Comparison of ENCODE assay signal across 19 cellular contexts in the genomic region with DNA sequence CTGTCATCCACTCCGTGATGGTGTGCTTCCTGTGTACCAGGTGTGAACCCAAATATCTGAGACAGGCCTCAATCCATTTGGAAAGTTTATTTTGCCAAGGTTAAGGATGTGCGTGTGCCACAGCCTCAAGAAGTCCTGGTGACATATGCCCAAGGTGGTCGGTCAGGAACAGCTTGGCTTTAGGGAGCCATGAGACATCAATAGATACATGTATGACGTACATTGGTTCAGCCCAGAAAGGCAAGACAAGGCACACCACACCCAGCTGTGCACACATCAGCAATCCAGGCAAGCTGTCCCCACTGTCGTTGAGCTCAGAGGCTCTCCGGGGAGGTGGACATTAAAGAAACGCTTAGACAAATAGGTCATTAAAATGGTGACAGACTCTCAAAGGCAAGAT. TPM values are rescaled to one million over a fixed set of nuclear protein-coding genes. Genes with fewer than 3 reads are reported as not detected.
"Had no signal": no experiment of that assay in that cellular context is flagged by ENCODE, and none has a peak within 500 bp of the region (broad histone marks: within the 10 kb centered on the region; RNA-seq: fewer than 3 reads in every experiment).

No MANE protein-coding gene starts in this region.

- H3K36me3 Mint-ChIP-seq: activated naive CD4-positive, alpha-beta T cell treated with anti-CD3 and anti-CD28 coated beads, Interleukin-2, amount 10 ng/mL, durations not matched to agents 7 days and 5 days; natural killer cell had no signal

- H3K27ac Mint-ChIP-seq: activated naive CD4-positive, alpha-beta T cell treated with anti-CD3 and anti-CD28 coated beads, Interleukin-2, amount 10 ng/mL, durations not matched to agents 7 days and 5 days; activated T-helper 2 cell treated with anti-CD3 and anti-CD28 coated beads, Interferon-gamma antibody, Interleukin-2, Interleukin-4, amounts not matched to agents 10 μg/mL and 5 μg/mL and 100 μg/mL, durations not matched to agents 14 hours and 24 hours and 36 hours; natural killer cell had no signal

- H3K27me3 ChIP-seq: brain microvascular endothelial cell, pancreas, thyroid gland, uterus had no signal

- H3K4me3 ChIP-seq: esophagus squamous epithelium, pancreas, thyroid gland, uterus had no signal

- ATAC-seq: natural killer cell, pancreas had no signal

- H3K27ac ChIP-seq: brain microvascular endothelial cell, esophagus squamous epithelium, pancreas, thyroid gland, uterus, VCaP had no signal

- H3K4me3 Mint-ChIP-seq: activated naive CD4-positive, alpha-beta T cell treated with anti-CD3 and anti-CD28 coated beads, Interleukin-2, amount 10 ng/mL, durations not matched to agents 7 days and 5 days; natural killer cell had no signal

- H3K4me1 ChIP-seq: esophagus squamous epithelium, thyroid gland, uterus had no signal

- H3K4me1 Mint-ChIP-seq: activated naive CD4-positive, alpha-beta T cell treated with anti-CD3 and anti-CD28 coated beads, Interleukin-2, amount 10 ng/mL, durations not matched to agents 7 days and 5 days; natural killer cell had no signal

- H3K27me3 Mint-ChIP-seq: activated naive CD4-positive, alpha-beta T cell treated with anti-CD3 and anti-CD28 coated beads, Interleukin-2, amount 10 ng/mL, durations not matched to agents 7 days and 5 days had no signal

- H3K36me3 ChIP-seq: brain microvascular endothelial cell, esophagus squamous epithelium, pancreas, thyroid gland, uterus had no signal

- H3K9me3 Mint-ChIP-seq: activated naive CD4-positive, alpha-beta T cell treated with anti-CD3 and anti-CD28 coated beads, Interleukin-2, amount 10 ng/mL, durations not matched to agents 7 days and 5 days; activated T-helper 2 cell treated with anti-CD3 and anti-CD28 coated beads, Interferon-gamma antibody, Interleukin-2, Interleukin-4, amounts not matched to agents 10 μg/mL and 5 μg/mL and 100 μg/mL, durations not matched to agents 14 hours and 24 hours and 36 hours; natural killer cell had no signal

- H3K9me3 ChIP-seq: esophagus squamous epithelium, pancreas, thyroid gland, uterus had no signal

- DNase-seq: activated CD4-positive, alpha-beta T cell treated with anti-CD3 and anti-CD28 coated beads for 1 hour; activated naive CD4-positive, alpha-beta T cell treated with anti-CD3 and anti-CD28 coated beads, Interleukin-2, amount 10 ng/mL, durations not matched to agents 7 days and 5 days; brain microvascular endothelial cell; effector CD8-positive, alpha-beta T cell; esophagus squamous epithelium; mesenchymal stem cell; natural killer cell; stimulated activated CD4-positive, alpha-beta T cell treated with anti-CD3 and anti-CD28 coated beads, Interleukin-12 subunit alpha, Interleukin-12 subunit beta, amount 100 ng/mL, for 4 hours; stimulated activated CD4-positive, alpha-beta T cell treated with anti-CD3 and anti-CD28 coated beads, Interleukin-1b, Interleukin-23, amount 100 ng/mL, for 48 hours; stimulated activated CD8-positive, alpha-beta memory T cell treated with anti-CD3 and anti-CD28 coated beads, Interleukin-4, amount 100 ng/mL, for 48 hours; stimulated activated naive CD4-positive, alpha-beta T cell; T-helper 2 cell; thyroid gland; uterus had no signal

RNA-seq across cellular contexts. Expression of gene SHANK2, which starts 56.8 kb away (rescaled TPM):
- total RNA-seq: activated CD8-positive, alpha-beta memory T cell treated with anti-CD3 and anti-CD28 coated beads for 36 hours; activated T-helper 2 cell treated with anti-CD3 and anti-CD28 coated beads, Interferon-gamma antibody, Interleukin-2, Interleukin-4, amounts not matched to agents 10 μg/mL and 5 μg/mL and 100 μg/mL, durations not matched to agents 14 hours and 24 hours and 36 hours; endothelial cell of umbilical vein had no signal
